Comparison of ENCODE assay signal across 1 cellular context in the genomic region with DNA sequence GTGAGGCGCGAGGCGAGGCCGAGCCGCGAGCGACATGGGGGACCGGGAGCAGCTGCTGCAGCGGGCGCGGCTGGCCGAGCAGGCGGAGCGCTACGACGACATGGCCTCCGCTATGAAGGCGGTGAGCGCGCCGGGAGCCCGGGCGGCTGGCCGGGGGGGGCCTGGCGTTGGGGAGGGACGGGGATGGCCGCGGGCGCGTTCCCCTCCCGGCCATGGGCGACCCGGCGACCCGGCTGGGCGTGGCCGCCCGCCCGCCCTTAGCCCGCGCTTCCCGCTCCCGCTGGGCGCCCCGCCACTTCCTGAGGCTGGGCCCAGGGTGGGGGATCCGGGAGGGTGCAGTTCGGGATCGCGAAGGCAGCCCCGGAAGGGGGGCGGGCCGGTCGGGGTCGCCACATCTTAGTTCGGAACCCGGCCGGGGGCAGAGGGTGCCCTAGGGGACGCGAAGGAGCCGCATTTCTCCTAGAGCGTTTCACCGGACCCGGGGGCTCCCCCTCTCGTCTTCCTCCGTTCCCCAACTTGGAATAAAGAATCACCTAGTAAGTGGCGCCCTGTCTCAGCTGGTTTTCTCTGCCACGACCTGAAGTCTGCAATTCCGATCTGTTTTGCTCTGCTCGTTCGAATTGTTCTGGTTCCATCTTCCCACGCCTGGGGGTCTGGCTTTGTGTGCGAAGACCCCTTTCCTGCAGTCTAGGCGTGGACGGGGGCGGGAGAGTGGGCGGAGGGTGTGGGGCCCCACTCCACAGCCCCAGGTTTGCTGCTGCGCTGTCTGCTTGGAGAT.
TF ChIP-seq lines count a peak whose summit lies in the region.

No MANE protein-coding gene starts in this region.

TF ChIP-seq in IMR-90, 13 proteins besides CTCF, POLR2A, EP300 and RAD21 (continued from another document):
- TF ChIP-seq ELK1 (IDR thresholded peaks at IDR 0.05; ENCODE audit: borderline replicate concordance, low read depth, low read length) = no peak
